In genomic region chr14:90849787-90850444, GRCh38 we compare ENCODE assay signal across 27 cellular contexts. TPM values are rescaled to one million over a fixed set of nuclear protein-coding genes. Genes with fewer than 3 reads are reported as not detected.
DNase-seq lines count a peak whose midpoint lies in the region; ATAC-seq and TF ChIP-seq lines count a peak whose summit lies in the region.
"Had no signal": no experiment of that assay in that cellular context is flagged by ENCODE, and none has a peak within 500 bp of the region (broad histone marks: within the 10 kb centered on the region; RNA-seq: fewer than 3 reads in every experiment).

No MANE protein-coding gene starts in this region.

- peak overlapping the region; percentile 55 for H3K4me2 ChIP-seq in mammary epithelial cell (ENCODE audit: insufficient read depth, low read depth, low read length)
- H3K4me2 ChIP-seq: BLaER1 had no signal

- CTCF ChIA-PET in mammary epithelial cell (lab: Charles Lee; ENCODE audit: low non-redundant PET) = no interaction called here

- H3K27ac Mint-ChIP-seq in nephron progenitor cell = peak overlapping the region; percentile 21
- no peak overlapping the region for H3K27ac Mint-ChIP-seq in osteocyte (ENCODE audit: unreplicated experiment)
- H3K27ac Mint-ChIP-seq: activated CD8-positive, alpha-beta T cell treated with anti-CD3 and anti-CD28 coated beads for 36 hours; activated naive CD8-positive, alpha-beta T cell treated with anti-CD3 and anti-CD28 coated beads for 36 hours; stimulated activated naive CD8-positive, alpha-beta T cell treated with anti-CD3 and anti-CD28 coated beads, Interleukin-15, amount 100 ng/mL, for 72 hours; T-helper 1 cell treated with Interleukin-12 subunit alpha and Interleukin-12 subunit beta and Interleukin-4 antibody, amounts not matched to agents 30 μg/mL and 1 μg/mL, for 36 hours had no signal

- no peaks in the 10 kb centered on the region for H4K20me1 ChIP-seq in mammary epithelial cell (ENCODE audit: insufficient read depth, low read length)
- H4K20me1 ChIP-seq: BLaER1 had no signal

- peaks cover 20% of the 10 kb centered on the region for H3K4me1 ChIP-seq in mammary epithelial cell (ENCODE audit: insufficient read depth, low read length)
- H3K4me1 ChIP-seq in upper lobe of right lung = no peaks in the 10 kb centered on the region
- H3K4me1 ChIP-seq: ascending aorta, BLaER1, tibial nerve had no signal

- H3K4me3 ChIP-seq in mammary epithelial cell (replicated peaks in 1 of 3; ENCODE audit: insufficient read depth in 1 of 3, low read depth in 2 of 3, low read length in 3 of 3) (no peak overlapping the region), upper lobe of right lung (no peak overlapping the region)
- H3K4me3 ChIP-seq: ascending aorta, BLaER1, gastroesophageal sphincter, skin epidermis, tibial nerve had no signal

- H3K36me3 ChIP-seq in mammary epithelial cell (ENCODE audit: insufficient read depth, low read length) = no peaks in the 10 kb centered on the region
- H3K36me3 ChIP-seq in upper lobe of right lung = no peaks in the 10 kb centered on the region
- H3K36me3 ChIP-seq: ascending aorta, BLaER1, tibial nerve had no signal

- dilution Hi-C loops in mammary epithelial cell (cut with HindIII; ENCODE audit: low sequenced_read_pairs) = loop anchor here (10.0 kb wide), 1 partner anchor 175 kb away; no protein-coding TSS in a partner anchor

- TF ChIP-seq CTCF in mammary epithelial cell (conservative IDR thresholded peaks at IDR 0.05 in 1 of 2, IDR thresholded peaks at IDR 0.05 in 1 of 2; ENCODE audit: extremely low read depth in 1 of 2, insufficient read depth in 1 of 2, low read depth in 1 of 2, low read length in 2 of 2) (no peak), nephron progenitor cell (IDR thresholded peaks at IDR 0.05) (no peak), upper lobe of right lung (IDR thresholded peaks at IDR 0.05) (no peak), omental fat pad (IDR thresholded peaks at IDR 0.05) (no peak), osteocyte (IDR thresholded peaks at IDR 0.05) (no peak)

- no peak overlapping the region for H2AFZ ChIP-seq in mammary epithelial cell (ENCODE audit: low read depth, low read length)

- no TSS peak for BruUV-seq in mammary epithelial cell (replicated peaks; lab: Mats Ljungman, UMichigan)

- H3K4me1 Mint-ChIP-seq in nephron progenitor cell (peaks cover 25% of the 10 kb centered on the region), osteocyte (ENCODE audit: unreplicated experiment) (peaks cover 4% of the 10 kb centered on the region)
- H3K4me1 Mint-ChIP-seq: activated naive CD8-positive, alpha-beta T cell treated with anti-CD3 and anti-CD28 coated beads for 36 hours; nephron; stimulated activated naive CD8-positive, alpha-beta T cell treated with anti-CD3 and anti-CD28 coated beads, Interleukin-15, amount 100 ng/mL, for 72 hours had no signal

- H3K4me3 Mint-ChIP-seq in nephron progenitor cell = no peak overlapping the region
- H3K4me3 Mint-ChIP-seq in osteocyte (ENCODE audit: unreplicated experiment) = no peak overlapping the region
- H3K4me3 Mint-ChIP-seq: activated CD8-positive, alpha-beta T cell treated with anti-CD3 and anti-CD28 coated beads for 36 hours; activated naive CD8-positive, alpha-beta T cell treated with anti-CD3 and anti-CD28 coated beads for 36 hours; endodermal cell; nephron; stimulated activated naive CD8-positive, alpha-beta T cell treated with anti-CD3 and anti-CD28 coated beads, Interleukin-15, amount 100 ng/mL, for 72 hours; T-helper 1 cell treated with Interleukin-12 subunit alpha and Interleukin-12 subunit beta and Interleukin-4 antibody, amounts not matched to agents 30 μg/mL and 1 μg/mL, for 36 hours had no signal

- H3K27me3 Mint-ChIP-seq in nephron progenitor cell (ENCODE audit: low read depth, poor library complexity) (peaks cover 4% of the 10 kb centered on the region), osteocyte (ENCODE audit: unreplicated experiment) (no peaks in the 10 kb centered on the region)
- H3K27me3 Mint-ChIP-seq: activated CD8-positive, alpha-beta T cell treated with anti-CD3 and anti-CD28 coated beads for 36 hours; activated naive CD8-positive, alpha-beta T cell treated with anti-CD3 and anti-CD28 coated beads for 36 hours; stimulated activated naive CD8-positive, alpha-beta T cell treated with anti-CD3 and anti-CD28 coated beads, Interleukin-15, amount 100 ng/mL, for 72 hours had no signal

- H3K27me3 ChIP-seq in mammary epithelial cell (ENCODE audit: insufficient read depth, low read length) (no peaks in the 10 kb centered on the region), upper lobe of right lung (no peaks in the 10 kb centered on the region)
- H3K27me3 ChIP-seq: ascending aorta, BLaER1, gastroesophageal sphincter, tibial nerve had no signal

- H3K36me3 Mint-ChIP-seq in nephron progenitor cell (ENCODE audit: low read depth) = no peaks in the 10 kb centered on the region
- no peaks in the 10 kb centered on the region for H3K36me3 Mint-ChIP-seq in osteocyte (ENCODE audit: unreplicated experiment)
- H3K36me3 Mint-ChIP-seq: activated naive CD8-positive, alpha-beta T cell treated with anti-CD3 and anti-CD28 coated beads for 36 hours had no signal

- H3K27ac ChIP-seq in mammary epithelial cell (ENCODE audit: insufficient read depth, low read depth, low read length) (no peak overlapping the region), upper lobe of right lung (no peak overlapping the region), substantia nigra (ENCODE audit: low read depth, low read length, poor library complexity, severe bottlenecking) (no peak overlapping the region)
- H3K27ac ChIP-seq: ascending aorta, BLaER1, gastroesophageal sphincter, tibial nerve had no signal

- WGBS in mammary epithelial cell (ENCODE audit: low coverage, missing lambda C conversion rate) = 89% methylated on average over 7 of the region's 7 CpGs

- H3K79me2 ChIP-seq in mammary epithelial cell (ENCODE audit: insufficient read depth, low read length) = no peaks in the 10 kb centered on the region

- ATAC-seq in left ventricle myocardium superior = peak; percentile 12
- ATAC-seq in Right ventricle myocardium superior (ENCODE audit: poor library complexity) = no peak
- ATAC-seq in upper lobe of right lung = no peak
- no peak for ATAC-seq in omental fat pad (ENCODE audit: low FRiP score)
- ATAC-seq: activated CD8-positive, alpha-beta T cell treated with anti-CD3 and anti-CD28 coated beads for 36 hours; stimulated activated naive CD8-positive, alpha-beta T cell treated with anti-CD3 and anti-CD28 coated beads, Interleukin-15, amount 100 ng/mL, for 72 hours had no signal

- in situ Hi-C loops in mammary epithelial cell (cut with MboI; ENCODE audit: low sequenced_read_pairs in 2 of 2) = no loop called here

- H3K9ac ChIP-seq in mammary epithelial cell (ENCODE audit: insufficient read depth, low read length) = no peak overlapping the region
- H3K9ac ChIP-seq: BLaER1 had no signal

- intact Hi-C loops in left ventricle myocardium superior (cut with micrococcal nuclease) (no loop called here), Right ventricle myocardium superior (cut with DNase I) (no loop called here), mammary epithelial cell (cut with micrococcal nuclease) (no loop called here), upper lobe of right lung (cut with DNase I) (no loop called here)

- no peaks in the 10 kb centered on the region for H3K9me3 Mint-ChIP-seq in nephron progenitor cell
- no peaks in the 10 kb centered on the region for H3K9me3 Mint-ChIP-seq in osteocyte (ENCODE audit: unreplicated experiment)
- H3K9me3 Mint-ChIP-seq: activated CD8-positive, alpha-beta T cell treated with anti-CD3 and anti-CD28 coated beads for 36 hours; activated naive CD8-positive, alpha-beta T cell treated with anti-CD3 and anti-CD28 coated beads for 36 hours; endodermal cell; nephron; stimulated activated naive CD8-positive, alpha-beta T cell treated with anti-CD3 and anti-CD28 coated beads, Interleukin-15, amount 100 ng/mL, for 72 hours; T-helper 1 cell treated with Interleukin-12 subunit alpha and Interleukin-12 subunit beta and Interleukin-4 antibody, amounts not matched to agents 30 μg/mL and 1 μg/mL, for 36 hours had no signal

- DNase-seq in left ventricle myocardium superior (no peak), Right ventricle myocardium superior (no peak), mammary epithelial cell (no peak), nephron progenitor cell (no peak), upper lobe of right lung (no peak), omental fat pad (ENCODE audit: low spot score) (no peak), osteocyte (ENCODE audit: extremely low spot score, unreplicated experiment) (no peak), substantia nigra (lab: John Stamatoyannopoulos, UW) (no peak)
- DNase-seq: activated CD4-positive, CD25-positive, alpha-beta regulatory T cell treated with anti-CD3 and anti-CD28 coated beads, Interleukin-2, amount 50 U/mL, for 72 hours; activated CD8-positive, alpha-beta T cell treated with anti-CD3 and anti-CD28 coated beads for 36 hours; activated effector memory CD4-positive, alpha-beta T cell treated with anti-CD3 and anti-CD28 coated beads, Interleukin-2, amount 50 U/mL, for 16 hours; activated naive CD8-positive, alpha-beta T cell treated with anti-CD3 and anti-CD28 coated beads for 36 hours; caudate nucleus; NCI-H1105; NCI-H1930; NCI-H524; stimulated activated CD4-positive, alpha-beta T cell treated with anti-CD3 and anti-CD28 coated beads, Interleukin-1b, Interleukin-23, amount 100 ng/mL, for 48 hours; stimulated activated CD8-positive, alpha-beta memory T cell treated with anti-CD3 and anti-CD28 coated beads, Interleukin-4, amount 100 ng/mL, for 48 hours; stimulated activated naive CD8-positive, alpha-beta T cell treated with anti-CD3 and anti-CD28 coated beads, Interleukin-15, amount 100 ng/mL, for 72 hours had no signal

- H3K9me3 ChIP-seq in mammary epithelial cell (replicated peaks; ENCODE audit: insufficient read depth, low read length) (no peaks in the 10 kb centered on the region), upper lobe of right lung (no peaks in the 10 kb centered on the region)
- H3K9me3 ChIP-seq: ascending aorta, BLaER1, gastroesophageal sphincter, tibial nerve had no signal

RNA-seq across cellular contexts. Expression of gene TTC7B, which starts 33.7 kb away (rescaled TPM):
- total RNA-seq in left ventricle myocardium superior (72.2 TPM), Right ventricle myocardium superior (60.3 TPM), mammary epithelial cell (10 to 100 TPM; 15.2 to 29.3 TPM), upper lobe of right lung (41.5 TPM), omental fat pad (10 to 100 TPM; 31.9 to 56.3 (median 38.4) TPM), osteocyte (43.2 and 44.7 TPM in 2 replicates)
- 23.0 TPM for polyA plus RNA-seq in mammary epithelial cell
- 119 TPM for polyA minus RNA-seq in mammary epithelial cell
